ENCODE assay signal across 1 cellular context in the genomic region with DNA sequence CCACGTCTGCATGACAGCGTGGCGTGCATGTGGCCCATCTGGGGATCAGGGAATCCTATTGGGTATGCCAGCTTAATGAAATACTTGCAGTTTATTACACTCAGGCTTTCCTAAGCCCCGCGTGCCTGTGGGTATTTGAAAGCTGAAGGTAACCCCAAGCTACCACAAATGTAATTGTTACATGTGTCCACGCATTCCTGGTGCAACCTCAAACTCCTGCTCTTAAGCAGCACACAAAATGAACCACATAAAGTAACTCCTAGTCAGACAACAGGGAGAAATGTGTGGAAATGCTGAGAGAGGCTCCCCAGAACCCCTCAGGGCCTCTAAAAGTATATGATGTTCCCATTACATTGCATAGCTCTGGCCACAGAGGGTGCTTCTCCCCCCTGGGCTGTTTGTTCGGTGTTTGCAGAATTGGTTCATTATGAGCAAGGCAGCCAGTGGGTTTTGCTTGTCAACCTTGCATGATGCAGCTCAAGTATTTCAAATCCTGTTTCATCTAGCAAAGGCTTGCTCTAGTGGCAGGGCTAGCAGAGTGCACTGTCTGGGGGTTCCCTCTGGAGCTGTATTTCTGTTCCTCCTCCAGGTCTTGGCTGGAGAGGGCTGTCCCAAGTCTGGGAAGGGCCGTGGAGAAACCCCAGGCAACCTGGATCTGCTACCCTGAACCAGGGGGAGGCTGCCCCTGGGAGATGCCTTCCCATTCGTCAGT.
TF ChIP-seq lines count a peak whose summit lies in the region.

No MANE protein-coding gene starts in this region.

TF ChIP-seq in IMR-90, 13 proteins besides CTCF, POLR2A, EP300 and RAD21:
- TF ChIP-seq SMC3 (IDR thresholded peaks at IDR 0.05; ENCODE audit: low read depth, low read length) (no peak), CEBPB (IDR thresholded peaks at IDR 0.05; ENCODE audit: low read depth, low read length) (no peak), CHD1 (IDR thresholded peaks at IDR 0.05; ENCODE audit: low read depth, low read length) (no peak), FOS (IDR thresholded peaks at IDR 0.05; ENCODE audit: low read depth, low read length) (no peak), MXI1 (IDR thresholded peaks at IDR 0.05; ENCODE audit: borderline replicate concordance, low read depth, low read length) (no peak), BHLHE40 (IDR thresholded peaks at IDR 0.05; ENCODE audit: low read depth, low read length) (no peak), RFX5 (IDR thresholded peaks at IDR 0.05; ENCODE audit: low read depth, low read length) (no peak), MAZ (IDR thresholded peaks at IDR 0.05; ENCODE audit: borderline replicate concordance, low read depth, low read length) (no peak), RCOR1 (IDR thresholded peaks at IDR 0.05; ENCODE audit: insufficient replicate concordance, low read length) (no peak), NFE2L2 (IDR thresholded peaks at IDR 0.05; ENCODE audit: low read depth, low read length) (no peak), MAFK (IDR thresholded peaks at IDR 0.05; ENCODE audit: low read depth, low read length) (no peak)
- TF ChIP-seq, protein P1, sequence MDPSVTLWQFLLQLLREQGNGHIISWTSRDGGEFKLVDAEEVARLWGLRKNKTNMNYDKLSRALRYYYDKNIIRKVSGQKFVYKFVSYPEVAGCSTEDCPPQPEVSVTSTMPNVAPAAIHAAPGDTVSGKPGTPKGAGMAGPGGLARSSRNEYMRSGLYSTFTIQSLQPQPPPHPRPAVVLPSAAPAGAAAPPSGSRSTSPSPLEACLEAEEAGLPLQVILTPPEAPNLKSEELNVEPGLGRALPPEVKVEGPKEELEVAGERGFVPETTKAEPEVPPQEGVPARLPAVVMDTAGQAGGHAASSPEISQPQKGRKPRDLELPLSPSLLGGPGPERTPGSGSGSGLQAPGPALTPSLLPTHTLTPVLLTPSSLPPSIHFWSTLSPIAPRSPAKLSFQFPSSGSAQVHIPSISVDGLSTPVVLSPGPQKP (IDR thresholded peaks at IDR 0.05; ENCODE audit: borderline replicate concordance, low read depth, low read length), result no peak
- TF ChIP-seq, protein P2, sequence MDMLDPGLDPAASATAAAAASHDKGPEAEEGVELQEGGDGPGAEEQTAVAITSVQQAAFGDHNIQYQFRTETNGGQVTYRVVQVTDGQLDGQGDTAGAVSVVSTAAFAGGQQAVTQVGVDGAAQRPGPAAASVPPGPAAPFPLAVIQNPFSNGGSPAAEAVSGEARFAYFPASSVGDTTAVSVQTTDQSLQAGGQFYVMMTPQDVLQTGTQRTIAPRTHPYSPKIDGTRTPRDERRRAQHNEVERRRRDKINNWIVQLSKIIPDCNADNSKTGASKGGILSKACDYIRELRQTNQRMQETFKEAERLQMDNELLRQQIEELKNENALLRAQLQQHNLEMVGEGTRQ (IDR thresholded peaks at IDR 0.05; ENCODE audit: low read depth, low read length), result no peak
